In the genomic region with DNA sequence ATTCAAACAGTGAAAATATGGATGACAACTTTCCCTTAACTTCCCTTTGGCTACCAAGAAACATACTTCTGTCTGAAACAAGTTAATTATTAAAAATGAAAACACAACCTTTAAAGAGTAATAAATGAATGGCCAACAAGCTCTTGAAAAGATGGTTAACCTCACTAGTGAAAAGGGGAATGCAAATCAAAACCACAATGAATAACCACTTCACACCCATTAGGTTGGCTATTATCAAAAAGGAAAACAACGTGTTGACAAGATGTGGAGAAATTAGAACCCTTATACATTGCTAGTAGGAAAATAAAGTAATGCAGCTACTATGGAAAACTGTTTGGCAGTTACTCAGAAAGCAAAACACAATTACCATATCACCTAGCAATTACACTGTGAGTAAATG, we compare ENCODE assay signal across 12 cellular contexts. TPM values are rescaled to one million over a fixed set of nuclear protein-coding genes. Genes with fewer than 3 reads are reported as not detected.
DNase-seq lines count a peak whose midpoint lies in the region; ATAC-seq and TF ChIP-seq lines count a peak whose summit lies in the region.
"Had no signal": no experiment of that assay in that cellular context is flagged by ENCODE, and none has a peak within 500 bp of the region (broad histone marks: within the 10 kb centered on the region; RNA-seq: fewer than 3 reads in every experiment).

No MANE protein-coding gene starts in this region.

- no peaks in the 10 kb centered on the region for H3K27me3 ChIP-seq in neutrophil
- no peaks in the 10 kb centered on the region for H3K27me3 ChIP-seq in uterus
- H3K27me3 ChIP-seq: ascending aorta had no signal

- no peaks in the 10 kb centered on the region for H3K4me1 Mint-ChIP-seq in mesothelial cell of epicardium

- H3K27me3 Mint-ChIP-seq in mesothelial cell of epicardium (ENCODE audit: low read depth): no peaks in the 10 kb centered on the region

- H3K9me3 ChIP-seq in neutrophil: no peaks in the 10 kb centered on the region
- no peaks in the 10 kb centered on the region for H3K9me3 ChIP-seq in uterus

- TF ChIP-seq CTCF in neutrophil (IDR thresholded peaks at IDR 0.05): no peak
- no peak for TF ChIP-seq CTCF in uterus (IDR thresholded peaks at IDR 0.05)
- TF ChIP-seq CTCF in mesothelial cell of epicardium (IDR thresholded peaks at IDR 0.05; ENCODE audit: unreplicated experiment): no peak

- intact Hi-C loops in uterus (cut with DNase I; ENCODE audit: low total_unique reads): no loop called here

- no peak overlapping the region for H3K4me3 Mint-ChIP-seq in mesothelial cell of epicardium

- H3K36me3 ChIP-seq in neutrophil: no peaks in the 10 kb centered on the region
- no peaks in the 10 kb centered on the region for H3K36me3 ChIP-seq in uterus
- H3K36me3 ChIP-seq: ascending aorta had no signal

- POLR2A ChIA-PET in HEK293T (lab: Yijun Ruan, JAX): no interaction called here

- peak overlapping the region; percentile 57 for H3K27ac ChIP-seq in neutrophil
- H3K27ac ChIP-seq in uterus: no peak overlapping the region
- H3K27ac ChIP-seq: ascending aorta, skin epidermis had no signal

- H3K27ac Mint-ChIP-seq in mesothelial cell of epicardium: no peak overlapping the region

- no peak for TF ChIP-seq POLR2A in uterus (IDR thresholded peaks at IDR 0.05)

- H3K4me3 ChIP-seq in neutrophil (ENCODE audit: low read depth in 1 of 2, low read length in 1 of 2) (no peak overlapping the region), uterus (no peak overlapping the region)
- H3K4me3 ChIP-seq: ascending aorta, lung, skin epidermis had no signal

- peaks cover 41 to 66% of the 10 kb centered on the region in 2 experiments for H3K4me1 ChIP-seq in neutrophil (ENCODE audit: control insufficient read depth in 1 of 2, insufficient read depth in 1 of 2, low read depth in 1 of 2, low read length in 1 of 2)
- H3K4me1 ChIP-seq in uterus: no peaks in the 10 kb centered on the region
- H3K4me1 ChIP-seq: ascending aorta had no signal

- peaks cover 14% of the 10 kb centered on the region for H3K9me3 Mint-ChIP-seq in mesothelial cell of epicardium

- DNase-seq in activated CD4-positive, CD25-positive, alpha-beta regulatory T cell treated with anti-CD3 and anti-CD28 coated beads, Interleukin-2, amount 50 U/mL, for 72 hours: no peak
- DNase-seq in HEK293T (ENCODE audit: extremely low spot score) (no peak), uterus (no peak), mesothelial cell of epicardium (ENCODE audit: low spot score in 2 of 2, unreplicated experiment in 2 of 2) (no peak)
- DNase-seq: NCI-H82 had no signal

- ATAC-seq in activated CD4-positive, CD25-positive, alpha-beta regulatory T cell treated with anti-CD3 and anti-CD28 coated beads, Interleukin-2, amount 50 U/mL, for 24 hours: peak; percentile 56 to 87
- peak; percentile 72 for ATAC-seq in HG02571 (IDR thresholded peaks at IDR 0.05; ENCODE audit: unreplicated experiment)
- ATAC-seq in HG03520 (IDR thresholded peaks at IDR 0.05; ENCODE audit: unreplicated experiment): peak; percentile 84

- CTCF ChIA-PET in HEK293T (lab: Yijun Ruan, JAX): no interaction called here

- peaks cover 9% of the 10 kb centered on the region for H3K36me3 Mint-ChIP-seq in mesothelial cell of epicardium

TF ChIP-seq in HEK293T, 16 proteins besides CTCF, POLR2A, EP300 and RAD21:
- TF ChIP-seq FOXK2 (IDR thresholded peaks at IDR 0.05) (no peak), HDGF (IDR thresholded peaks at IDR 0.05; ENCODE audit: borderline replicate concordance) (no peak), TARDBP (IDR thresholded peaks at IDR 0.05) (no peak), ARNT (IDR thresholded peaks at IDR 0.05) (no peak), LEF1 (IDR thresholded peaks at IDR 0.05; ENCODE audit: borderline replicate concordance) (no peak), FOXM1 (IDR thresholded peaks at IDR 0.05; ENCODE audit: borderline replicate concordance) (no peak), NFRKB (IDR thresholded peaks at IDR 0.05) (no peak), CTBP1 (IDR thresholded peaks at IDR 0.05; ENCODE audit: borderline replicate concordance) (no peak)
- TF ChIP-seq, protein P1, sequence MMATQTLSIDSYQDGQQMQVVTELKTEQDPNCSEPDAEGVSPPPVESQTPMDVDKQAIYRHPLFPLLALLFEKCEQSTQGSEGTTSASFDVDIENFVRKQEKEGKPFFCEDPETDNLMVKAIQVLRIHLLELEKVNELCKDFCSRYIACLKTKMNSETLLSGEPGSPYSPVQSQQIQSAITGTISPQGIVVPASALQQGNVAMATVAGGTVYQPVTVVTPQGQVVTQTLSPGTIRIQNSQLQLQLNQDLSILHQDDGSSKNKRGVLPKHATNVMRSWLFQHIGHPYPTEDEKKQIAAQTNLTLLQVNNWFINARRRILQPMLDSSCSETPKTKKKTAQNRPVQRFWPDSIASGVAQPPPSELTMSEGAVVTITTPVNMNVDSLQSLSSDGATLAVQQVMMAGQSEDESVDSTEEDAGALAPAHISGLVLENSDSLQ (IDR thresholded peaks at IDR 0.05): no peak

RNA-seq across cellular contexts. Expression of a gene that starts 14.1 kb away (rescaled TPM):
- total RNA-seq in uterus (10 to 100 TPM; 53.4 to 85.5 (median 68.4) TPM), mesothelial cell of epicardium (45.0 to 47.9 TPM (median 45.5 TPM) in 3 replicates)
